28 cellular contexts compared by ENCODE assay signal in genomic region chr15:100226107-100226506, GRCh38.
"Had no signal": no experiment of that assay in that cellular context is flagged by ENCODE, and none has a peak within 500 bp of the region (broad histone marks: within the 10 kb centered on the region; RNA-seq: fewer than 3 reads in every experiment).

No MANE protein-coding gene starts in this region.

- H3K27me3 Mint-ChIP-seq: dendritic cell treated with granulocyte-macrophage colony-stimulating factor and Interleukin-4, amounts not matched to agents 40 ng/mL and 50 ng/mL, for 4 days; effector memory CD8-positive, alpha-beta T cell had no signal

- H3K36me3 ChIP-seq: colonic mucosa, esophagus squamous epithelium, gastrocnemius medialis, heart right ventricle, left lung, lower lobe of right lung had no signal

- H3K36me3 Mint-ChIP-seq: naive B cell had no signal

- H3K9me3 ChIP-seq: colonic mucosa, esophagus squamous epithelium, gastrocnemius medialis, heart right ventricle, left lung, lower lobe of right lung, mucosa of descending colon had no signal

- H3K9me3 Mint-ChIP-seq: effector memory CD8-positive, alpha-beta T cell; endodermal cell; mesothelial cell of epicardium had no signal

- H3K4me1 ChIP-seq: colonic mucosa, heart right ventricle, left lung, lower lobe of right lung had no signal

- H3K4me3 Mint-ChIP-seq: dendritic cell treated with granulocyte-macrophage colony-stimulating factor and Interleukin-4, amounts not matched to agents 40 ng/mL and 50 ng/mL, for 4 days; effector memory CD8-positive, alpha-beta T cell; endodermal cell; mesothelial cell of epicardium; naive B cell had no signal

- H3K4me1 Mint-ChIP-seq: endodermal cell, naive B cell had no signal

- FAIRE-seq: endometrium, islet of Langerhans, keratinocyte had no signal

- H3K27ac ChIP-seq: colonic mucosa, epithelial cell of prostate, esophagus squamous epithelium, gastrocnemius medialis, heart right ventricle, left lung, lower lobe of right lung had no signal

- ATAC-seq: effector memory CD8-positive, alpha-beta T cell; esophagus mucosa; gastrocnemius medialis; heart right ventricle; left cardiac atrium; left lung; left ventricle myocardium superior; lower lobe of right lung; mucosa of descending colon had no signal

- DNase-seq: colonic mucosa; cortex of kidney; effector CD8-positive, alpha-beta T cell; effector memory CD8-positive, alpha-beta T cell; endodermal cell; erythroblast; esophagus squamous epithelium; foreskin fibroblast; foreskin melanocyte; gastrocnemius medialis; glutamatergic neuron; head of caudate nucleus; heart right ventricle; hippocampal formation; left cardiac atrium; left lung; left ventricle myocardium superior; lower lobe of right lung; mesenchymal stem cell; mucosa of descending colon; naive B cell had no signal

- H3K27me3 ChIP-seq: colonic mucosa, esophagus squamous epithelium, gastrocnemius medialis, heart right ventricle, left lung had no signal

- H3K27ac Mint-ChIP-seq: dendritic cell treated with granulocyte-macrophage colony-stimulating factor and Interleukin-4, amounts not matched to agents 40 ng/mL and 50 ng/mL, for 4 days; effector memory CD8-positive, alpha-beta T cell; endodermal cell; mesothelial cell of epicardium had no signal

- H3K4me3 ChIP-seq: colonic mucosa, esophagus squamous epithelium, gastrocnemius medialis, heart right ventricle, left lung, lower lobe of right lung, mucosa of descending colon had no signal
